1 cellular context compared by ENCODE assay signal in genomic region chr1:185348296-185348695, GRCh38.
TF ChIP-seq lines count a peak whose summit lies in the region.

No MANE protein-coding gene starts in this region.

TF ChIP-seq in HepG2, 621 proteins besides CTCF, POLR2A, EP300 and RAD21 (continued from another document):
- TF ChIP-seq, protein P1, sequence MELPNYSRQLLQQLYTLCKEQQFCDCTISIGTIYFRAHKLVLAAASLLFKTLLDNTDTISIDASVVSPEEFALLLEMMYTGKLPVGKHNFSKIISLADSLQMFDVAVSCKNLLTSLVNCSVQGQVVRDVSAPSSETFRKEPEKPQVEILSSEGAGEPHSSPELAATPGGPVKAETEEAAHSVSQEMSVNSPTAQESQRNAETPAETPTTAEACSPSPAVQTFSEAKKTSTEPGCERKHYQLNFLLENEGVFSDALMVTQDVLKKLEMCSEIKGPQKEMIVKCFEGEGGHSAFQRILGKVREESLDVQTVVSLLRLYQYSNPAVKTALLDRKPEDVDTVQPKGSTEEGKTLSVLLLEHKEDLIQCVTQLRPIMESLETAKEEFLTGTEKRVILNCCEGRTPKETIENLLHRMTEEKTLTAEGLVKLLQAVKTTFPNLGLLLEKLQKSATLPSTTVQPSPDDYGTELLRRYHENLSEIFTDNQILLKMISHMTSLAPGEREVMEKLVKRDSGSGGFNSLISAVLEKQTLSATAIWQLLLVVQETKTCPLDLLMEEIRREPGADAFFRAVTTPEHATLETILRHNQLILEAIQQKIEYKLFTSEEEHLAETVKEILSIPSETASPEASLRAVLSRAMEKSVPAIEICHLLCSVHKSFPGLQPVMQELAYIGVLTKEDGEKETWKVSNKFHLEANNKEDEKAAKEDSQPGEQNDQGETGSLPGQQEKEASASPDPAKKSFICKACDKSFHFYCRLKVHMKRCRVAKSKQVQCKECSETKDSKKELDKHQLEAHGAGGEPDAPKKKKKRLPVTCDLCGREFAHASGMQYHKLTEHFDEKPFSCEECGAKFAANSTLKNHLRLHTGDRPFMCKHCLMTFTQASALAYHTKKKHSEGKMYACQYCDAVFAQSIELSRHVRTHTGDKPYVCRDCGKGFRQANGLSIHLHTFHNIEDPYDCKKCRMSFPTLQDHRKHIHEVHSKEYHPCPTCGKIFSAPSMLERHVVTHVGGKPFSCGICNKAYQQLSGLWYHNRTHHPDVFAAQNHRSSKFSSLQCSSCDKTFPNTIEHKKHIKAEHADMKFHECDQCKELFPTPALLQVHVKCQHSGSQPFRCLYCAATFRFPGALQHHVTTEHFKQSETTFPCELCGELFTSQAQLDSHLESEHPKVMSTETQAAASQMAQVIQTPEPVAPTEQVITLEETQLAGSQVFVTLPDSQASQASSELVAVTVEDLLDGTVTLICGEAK (IDR thresholded peaks at IDR 0.05) = no peak
- TF ChIP-seq, protein P1 (CRISPR knock-in tag; IDR thresholded peaks at IDR 0.05) = no peak
- TF ChIP-seq ZNF598 (CRISPR knock-in tag; IDR thresholded peaks at IDR 0.05; ENCODE audit: borderline replicate concordance) (no peak), ZNF350 (CRISPR knock-in tag; IDR thresholded peaks at IDR 0.05; ENCODE audit: borderline replicate concordance, low read depth) (no peak), ZBTB42 (CRISPR knock-in tag; IDR thresholded peaks at IDR 0.05) (no peak), TBX2 (CRISPR knock-in tag; IDR thresholded peaks at IDR 0.05; ENCODE audit: borderline replicate concordance) (peak; percentile 29; the same call in 1 of the 2 replicates), KDM6A (CRISPR knock-in tag; IDR thresholded peaks at IDR 0.05; ENCODE audit: low read depth) (no peak), DR1 (CRISPR knock-in tag; IDR thresholded peaks at IDR 0.05) (no peak), CENPT (CRISPR knock-in tag; IDR thresholded peaks at IDR 0.05; ENCODE audit: low read depth) (no peak), HMGXB3 (CRISPR knock-in tag; IDR thresholded peaks at IDR 0.05; ENCODE audit: borderline replicate concordance) (no peak), KLF6 (CRISPR knock-in tag; IDR thresholded peaks at IDR 0.05) (no peak), SALL2 (CRISPR knock-in tag; IDR thresholded peaks at IDR 0.05) (no peak), ZNF143 (CRISPR knock-in tag; IDR thresholded peaks at IDR 0.05) (no peak), ZBTB7A (CRISPR knock-in tag; IDR thresholded peaks at IDR 0.05) (no peak), SMC3 (IDR thresholded peaks at IDR 0.05; ENCODE audit: low read length) (no peak), ZBTB2 (CRISPR knock-in tag; IDR thresholded peaks at IDR 0.05; ENCODE audit: low read depth) (no peak), AGO1 (IDR thresholded peaks at IDR 0.05; ENCODE audit: low read depth, low read length, poor library complexity, severe bottlenecking) (no peak), FOXJ3 (CRISPR knock-in tag; IDR thresholded peaks at IDR 0.05; ENCODE audit: borderline replicate concordance) (no peak), KDM5B (CRISPR knock-in tag; IDR thresholded peaks at IDR 0.05; ENCODE audit: borderline replicate concordance) (no peak), NFKBIZ (CRISPR knock-in tag; IDR thresholded peaks at IDR 0.05) (no peak), HNF4A (CRISPR knock-in tag; IDR thresholded peaks at IDR 0.05) (no peak), ZSCAN9 (CRISPR knock-in tag; IDR thresholded peaks at IDR 0.05; ENCODE audit: borderline replicate concordance) (no peak), CHCHD3 (CRISPR knock-in tag; IDR thresholded peaks at IDR 0.05) (no peak), ZNF775 (CRISPR knock-in tag; IDR thresholded peaks at IDR 0.05; ENCODE audit: borderline replicate concordance) (no peak), NFE2 (CRISPR knock-in tag; IDR thresholded peaks at IDR 0.05) (no peak), ZNF766 (CRISPR knock-in tag; IDR thresholded peaks at IDR 0.05; ENCODE audit: borderline replicate concordance) (no peak), MED1 (CRISPR knock-in tag; IDR thresholded peaks at IDR 0.05) (peak; percentile 61), NR2F6 (IDR thresholded peaks at IDR 0.05) (0 out of 2 replicates have a peak, but pooled peaks have one; percentile 18), NR2F6 (CRISPR knock-in tag; IDR thresholded peaks at IDR 0.05) (peak; percentile 74), HES4 (CRISPR knock-in tag; IDR thresholded peaks at IDR 0.05; ENCODE audit: borderline replicate concordance) (no peak), ZNF547 (CRISPR knock-in tag; IDR thresholded peaks at IDR 0.05) (no peak), THYN1 (CRISPR knock-in tag; IDR thresholded peaks at IDR 0.05; ENCODE audit: borderline replicate concordance, low read depth) (no peak), NFE2L1 (CRISPR knock-in tag; IDR thresholded peaks at IDR 0.05; ENCODE audit: borderline replicate concordance) (no peak), SNAPC4 (CRISPR knock-in tag; IDR thresholded peaks at IDR 0.05) (no peak), ZMYM4 (CRISPR knock-in tag; IDR thresholded peaks at IDR 0.05) (no peak), PBX2 (CRISPR knock-in tag; IDR thresholded peaks at IDR 0.05) (no peak), ZNF792 (CRISPR knock-in tag; IDR thresholded peaks at IDR 0.05) (no peak)
- TF ChIP-seq, protein P2, sequence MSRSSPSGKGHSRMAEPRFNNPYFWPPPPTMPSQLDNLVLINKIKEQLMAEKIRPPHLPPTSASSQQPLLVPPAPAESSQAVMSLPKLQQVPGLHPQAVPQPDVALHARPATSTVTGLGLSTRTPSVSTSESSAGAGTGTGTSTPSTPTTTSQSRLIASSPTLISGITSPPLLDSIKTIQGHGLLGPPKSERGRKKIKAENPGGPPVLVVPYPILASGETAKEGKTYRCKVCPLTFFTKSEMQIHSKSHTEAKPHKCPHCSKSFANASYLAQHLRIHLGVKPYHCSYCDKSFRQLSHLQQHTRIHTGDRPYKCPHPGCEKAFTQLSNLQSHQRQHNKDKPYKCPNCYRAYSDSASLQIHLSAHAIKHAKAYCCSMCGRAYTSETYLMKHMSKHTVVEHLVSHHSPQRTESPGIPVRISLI (CRISPR knock-in tag; IDR thresholded peaks at IDR 0.05; ENCODE audit: borderline replicate concordance) = peak; percentile 51; the same call in 1 of the 2 replicates
